17 cellular contexts compared by ENCODE assay signal in genomic region chr7:24905996-24906770, GRCh38.
A peak's percentile ranks its signal among the peaks of the same experiment; 100 is the strongest.
DNase-seq lines count a peak whose midpoint lies in the region; ATAC-seq, FAIRE-seq and TF ChIP-seq lines count a peak whose summit lies in the region.
"Had no signal": no experiment of that assay in that cellular context is flagged by ENCODE, and none has a peak within 500 bp of the region (broad histone marks: within the 10 kb centered on the region; RNA-seq: fewer than 3 reads in every experiment).

No MANE protein-coding gene starts in this region.

- CTCF ChIA-PET in AG04450 (lab: Charles Lee) (interaction anchor here (0.6 to 1.0 kb wide), 3 partner anchors 73 to 191 kb away, joined by 3 to 4 read pairs (median 3); partner anchors contain the start of gene OSBPL3), RWPE1 (lab: Yijun Ruan, JAX) (no interaction called here)

- POLR2A ChIA-PET in AG04450 (lab: Yijun Ruan, JAX) = no interaction called here
- POLR2A ChIA-PET in RWPE1 (lab: Yijun Ruan, JAX; ENCODE audit: low non-redundant PET) = no interaction called here

- peak; percentile 43 for FAIRE-seq in H54 (lab: Jason Lieb, UNC)

- no peaks in the 10 kb centered on the region for H3K27me3 ChIP-seq in AG04450 (ENCODE audit: control insufficient read depth, insufficient read depth, low read length)
- H3K27me3 ChIP-seq: brain microvascular endothelial cell, heart left ventricle, sigmoid colon, SJCRH30, suprapubic skin had no signal

- ATAC-seq in GM21515 (IDR thresholded peaks at IDR 0.05; ENCODE audit: unreplicated experiment) (no peak), HG03460 (IDR thresholded peaks at IDR 0.05; ENCODE audit: unreplicated experiment) (no peak), GM19463 (IDR thresholded peaks at IDR 0.05; ENCODE audit: unreplicated experiment) (no peak)
- ATAC-seq: WTC11 had no signal

- H3K9me3 ChIP-seq in AG04450 (ENCODE audit: control insufficient read depth, insufficient read depth, low read length) = no peaks in the 10 kb centered on the region
- H3K9me3 ChIP-seq: heart left ventricle, sigmoid colon, SJCRH30, suprapubic skin had no signal

- H3K27ac ChIP-seq in AG04450 (ENCODE audit: low read depth, low read length) (peak overlapping the region; percentile 74), RWPE1 (peak overlapping the region; percentile 41)
- H3K27ac ChIP-seq: sigmoid colon, SJCRH30, suprapubic skin had no signal

- TF ChIP-seq POLR2A in H54 (IDR thresholded peaks at IDR 0.05; ENCODE audit: low read depth, low read length) = no peak

- H3K4me3 ChIP-seq in AG04450 (ENCODE audit: low read depth, low read length) (no peak overlapping the region), epithelial cell of esophagus (ENCODE audit: low read length) (no peak overlapping the region)
- H3K4me3 ChIP-seq: heart left ventricle, sigmoid colon, SJCRH30, suprapubic skin had no signal

- no peak for DNase-seq in AG04450 (ENCODE audit: low read depth, low spot score)
- DNase-seq in H54 (ENCODE audit: insufficient read length, low spot score) = peak; percentile 64
- DNase-seq in RWPE1 (ENCODE audit: low spot score) = peak; percentile 40
- peak; percentile 83 for DNase-seq in epithelial cell of esophagus (ENCODE audit: low read depth)
- no peak for DNase-seq in NOMO-1 treated with DMSO at 0.1 percent for 48 hours (lab: John Stamatoyannopoulos, UW; ENCODE audit: unreplicated experiment)
- DNase-seq: brain microvascular endothelial cell, heart left ventricle, NCI-H2029 treated with DMSO at 0.1 percent for 48 hours, NCI-H774, nephron progenitor cell, sigmoid colon, SJCRH30 had no signal

- TF ChIP-seq CTCF in AG04450 (IDR thresholded peaks at IDR 0.05; ENCODE audit: low read depth, low read length) (no peak), RWPE1 (conservative IDR thresholded peaks at IDR 0.05; ENCODE audit: low read depth) (no peak), epithelial cell of esophagus (IDR thresholded peaks at IDR 0.05; ENCODE audit: insufficient read depth, low read depth, low read length, missing control alignments) (no peak)

Comparison
In these comparisons a context has a peak if more than half of its experiments do, and no peak if none do; other contexts are left out.
1. DNase-seq: peak in H54 (single experiment), RWPE1 (single experiment) and epithelial cell of esophagus (single experiment); none in AG04450 (single experiment) and NOMO-1 treated with DMSO at 0.1 percent for 48 hours (single experiment).